21 cellular contexts compared by ENCODE assay signal in genomic region chr2:20472569-20472968, GRCh38.
"Had no signal": no experiment of that assay in that cellular context is flagged by ENCODE, and none has a peak within 500 bp of the region (broad histone marks: within the 10 kb centered on the region; RNA-seq: fewer than 3 reads in every experiment).

No MANE protein-coding gene starts in this region.

- H3K36me3 ChIP-seq: adrenal gland, heart left ventricle, neutrophil, transverse colon had no signal

- H3K4me2 ChIP-seq: SK-N-SH had no signal

- H3K27me3 Mint-ChIP-seq: T-cell had no signal

- H3K79me2 ChIP-seq: parathyroid adenoma had no signal

- H3K27me3 ChIP-seq: adrenal gland, heart left ventricle, neutrophil, transverse colon had no signal

- H3K36me3 Mint-ChIP-seq: activated naive CD4-positive, alpha-beta T cell treated with anti-CD3 and anti-CD28 coated beads, Interleukin-2, amount 50 U/mL, for 72 hours; naive thymus-derived CD8-positive, alpha-beta T cell; T-cell had no signal

- ATAC-seq: activated CD8-positive, alpha-beta T cell treated with anti-CD3 and anti-CD28 coated beads, Interleukin-2, amount 10 ng/mL, durations not matched to agents 7 days and 5 days; activated naive CD4-positive, alpha-beta T cell treated with anti-CD3 and anti-CD28 coated beads, Interleukin-2, amount 50 U/mL, for 72 hours; activated T-cell treated with anti-CD3 and anti-CD28 coated beads, Interleukin-2, amount 50 U/mL, for 72 hours; naive thymus-derived CD8-positive, alpha-beta T cell; T-cell had no signal

- H3K27ac ChIP-seq: heart left ventricle, neutrophil, parathyroid adenoma, transverse colon had no signal

- H3K4me3 ChIP-seq: adrenal gland, heart left ventricle, transverse colon had no signal

- H3K4me1 ChIP-seq: parathyroid adenoma, transverse colon had no signal

- H3K9me3 ChIP-seq: adrenal gland, heart left ventricle, neutrophil, SK-N-SH, transverse colon had no signal

- DNase-seq: activated CD4-positive, alpha-beta T cell treated with anti-CD3 and anti-CD28 coated beads, Interleukin-2, amount 10 ng/mL, durations not matched to agents 24 days and 14 days; activated CD4-positive, CD25-positive, alpha-beta regulatory T cell; activated CD8-positive, alpha-beta memory T cell treated with anti-CD3 and anti-CD28 coated beads, Interleukin-2, amount 50 U/mL, for 4 hours; activated CD8-positive, alpha-beta T cell treated with anti-CD3 and anti-CD28 coated beads, Interleukin-2, amount 10 ng/mL, durations not matched to agents 7 days and 5 days; activated T-cell treated with anti-CD3 and anti-CD28 coated beads, Interleukin-2, amount 50 U/mL, for 72 hours; cerebellar nuclear complex; effector CD4-positive, alpha-beta T cell; kidney glomerular epithelial cell; mesendoderm; naive thymus-derived CD8-positive, alpha-beta T cell; SK-N-SH; stimulated activated CD8-positive, alpha-beta memory T cell treated with anti-CD3 and anti-CD28 coated beads, Interleukin-4, amount 100 ng/mL, for 48 hours; stimulated activated naive CD4-positive, alpha-beta T cell; substantia nigra; T-cell; transverse colon had no signal

- H3K9ac ChIP-seq: parathyroid adenoma, SK-N-SH had no signal

- H3K27ac Mint-ChIP-seq: activated CD4-positive, alpha-beta T cell treated with anti-CD3 and anti-CD28 coated beads, Interleukin-2, amount 10 ng/mL, durations not matched to agents 24 days and 14 days; activated CD8-positive, alpha-beta T cell treated with anti-CD3 and anti-CD28 coated beads, Interleukin-2, amount 10 ng/mL, durations not matched to agents 7 days and 5 days; activated naive CD4-positive, alpha-beta T cell treated with anti-CD3 and anti-CD28 coated beads, Interleukin-2, amount 50 U/mL, for 72 hours; activated T-cell treated with anti-CD3 and anti-CD28 coated beads, Interleukin-2, amount 50 U/mL, for 72 hours; naive thymus-derived CD8-positive, alpha-beta T cell; T-cell had no signal

- H3K4me3 Mint-ChIP-seq: activated CD4-positive, alpha-beta T cell treated with anti-CD3 and anti-CD28 coated beads, Interleukin-2, amount 10 ng/mL, durations not matched to agents 24 days and 14 days; activated CD8-positive, alpha-beta T cell treated with anti-CD3 and anti-CD28 coated beads, Interleukin-2, amount 10 ng/mL, durations not matched to agents 7 days and 5 days; activated T-cell treated with anti-CD3 and anti-CD28 coated beads, Interleukin-2, amount 50 U/mL, for 72 hours; naive thymus-derived CD8-positive, alpha-beta T cell; T-cell had no signal

- H3K9me3 Mint-ChIP-seq: activated CD4-positive, alpha-beta T cell treated with anti-CD3 and anti-CD28 coated beads, Interleukin-2, amount 10 ng/mL, durations not matched to agents 24 days and 14 days; activated naive CD4-positive, alpha-beta T cell treated with anti-CD3 and anti-CD28 coated beads, Interleukin-2, amount 50 U/mL, for 72 hours; activated T-cell treated with anti-CD3 and anti-CD28 coated beads, Interleukin-2, amount 50 U/mL, for 72 hours; naive thymus-derived CD8-positive, alpha-beta T cell; T-cell had no signal

- H2AFZ ChIP-seq: parathyroid adenoma had no signal

- H3K4me1 Mint-ChIP-seq: activated CD4-positive, alpha-beta T cell treated with anti-CD3 and anti-CD28 coated beads, Interleukin-2, amount 10 ng/mL, durations not matched to agents 24 days and 14 days; T-cell had no signal
